ENCODE assay signal across 16 cellular contexts in the genomic region with DNA sequence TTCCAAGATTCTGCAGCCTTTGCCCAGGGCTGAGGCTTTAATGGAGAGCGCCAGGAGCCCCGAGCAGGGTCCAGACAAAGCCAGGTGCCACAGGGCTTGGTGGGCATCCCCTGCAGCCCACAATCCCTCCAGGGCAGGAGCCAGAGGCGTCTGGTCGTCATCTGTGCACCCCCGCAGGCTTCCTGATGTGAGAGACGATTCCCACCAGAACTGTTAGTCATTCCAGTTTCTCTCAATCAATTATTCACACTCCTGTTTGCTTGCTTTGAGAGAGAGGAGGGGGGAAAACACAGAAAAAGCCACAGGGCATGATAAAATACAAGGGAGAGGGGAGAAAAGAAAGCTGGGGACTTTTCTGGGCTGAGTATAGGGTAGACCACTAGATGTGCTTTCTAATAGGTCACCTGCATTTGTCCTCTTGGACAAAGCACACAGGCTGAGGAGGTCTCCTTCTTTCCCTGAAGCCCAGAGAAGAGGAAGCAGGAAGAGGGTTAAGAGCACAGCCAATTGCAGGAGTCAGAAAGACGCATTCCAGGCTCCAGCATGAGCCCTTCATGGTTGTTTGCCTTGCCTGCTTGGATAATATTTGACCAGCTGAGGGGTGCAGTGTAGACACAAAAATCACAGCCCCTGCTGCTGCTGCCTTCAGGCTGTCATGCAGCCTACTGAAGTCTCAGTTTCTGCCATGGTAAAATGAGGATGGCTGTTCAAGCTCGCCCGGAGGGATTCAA.
DNase-seq lines count a peak whose midpoint lies in the region; ATAC-seq, FAIRE-seq and TF ChIP-seq lines count a peak whose summit lies in the region.
"Had no signal": no experiment of that assay in that cellular context is flagged by ENCODE, and none has a peak within 500 bp of the region (broad histone marks: within the 10 kb centered on the region; RNA-seq: fewer than 3 reads in every experiment).

No MANE protein-coding gene starts in this region.

- no peaks in the 10 kb centered on the region for H3K9me1 ChIP-seq in endothelial cell of umbilical vein (replicated peaks; ENCODE audit: control insufficient read depth, extremely low read depth, insufficient read depth, low read length)

- no TSS peak for BruUV-seq in endothelial cell of umbilical vein (replicated peaks; lab: Mats Ljungman, UMichigan)

- no peak overlapping the region for H3K4me3 Mint-ChIP-seq in osteocyte (ENCODE audit: unreplicated experiment)
- no peak overlapping the region for H3K4me3 Mint-ChIP-seq in activated CD4-positive, alpha-beta T cell treated with anti-CD3 and anti-CD28 coated beads, Interleukin-2, amount 10 ng/mL, durations not matched to agents 7 days and 5 days
- H3K4me3 Mint-ChIP-seq: activated CD8-positive, alpha-beta T cell treated with anti-CD3 and anti-CD28 coated beads, Interleukin-2, amount 10 ng/mL, durations not matched to agents 7 days and 5 days; naive B cell had no signal

- peak overlapping the region; percentile 20 for H2AFZ ChIP-seq in endothelial cell of umbilical vein (ENCODE audit: low read depth, low read length)

- H3K27ac Mint-ChIP-seq in osteocyte (ENCODE audit: unreplicated experiment), result peak overlapping the region; percentile 58
- no peak overlapping the region for H3K27ac Mint-ChIP-seq in activated CD4-positive, alpha-beta T cell treated with anti-CD3 and anti-CD28 coated beads, Interleukin-2, amount 10 ng/mL, durations not matched to agents 7 days and 5 days
- H3K27ac Mint-ChIP-seq: activated CD8-positive, alpha-beta T cell treated with anti-CD3 and anti-CD28 coated beads, Interleukin-2, amount 10 ng/mL, durations not matched to agents 7 days and 5 days had no signal

- DNase-seq in NCI-H748 (lab: John Stamatoyannopoulos, UW; ENCODE audit: unreplicated experiment) (peak; percentile 90), endothelial cell of umbilical vein (ENCODE audit: low read depth, low spot score) (peak; percentile 52), osteocyte (ENCODE audit: extremely low spot score, unreplicated experiment) (no peak), OCI-M2 (lab: John Stamatoyannopoulos, UW; ENCODE audit: unreplicated experiment) (no peak), activated gamma-delta T cell treated with Interleukin-2 at 50 U/mL for 16 hours (no peak)
- no peak for DNase-seq in activated CD4-positive, alpha-beta T cell treated with anti-CD3 and anti-CD28 coated beads, Interleukin-2, amount 10 ng/mL, durations not matched to agents 7 days and 5 days
- DNase-seq: activated CD8-positive, alpha-beta T cell treated with anti-CD3 and anti-CD28 coated beads, Interleukin-2, amount 10 ng/mL, durations not matched to agents 7 days and 5 days; effector CD8-positive, alpha-beta T cell; Kasumi-1; naive B cell had no signal

- H3K27me3 ChIP-seq in endothelial cell of umbilical vein (ENCODE audit: control insufficient read depth in 2 of 2, insufficient read depth in 2 of 2, low read length in 2 of 2), result no peaks in the 10 kb centered on the region
- H3K27me3 ChIP-seq: BLaER1, gastroesophageal sphincter had no signal

- H3K9me3 ChIP-seq in HEK293 (ENCODE audit: control insufficient read depth, insufficient read depth, low read depth, low read length) (no peaks in the 10 kb centered on the region), endothelial cell of umbilical vein (replicated peaks; ENCODE audit: control insufficient read depth, insufficient read depth, low read length) (no peaks in the 10 kb centered on the region)
- H3K9me3 ChIP-seq: BLaER1, gastroesophageal sphincter had no signal

- CTCF ChIA-PET in HEK293 (lab: Yijun Ruan, JAX) (interaction anchor here (0.6 kb wide), 1 partner anchor 836 kb away, joined by 3 read pairs; no protein-coding TSS in a partner anchor), endothelial cell of umbilical vein (lab: Charles Lee) (interaction anchor here (0.7 to 1.2 kb wide), 3 partner anchors 15 to 199 kb away, joined by 3 read pairs; no protein-coding TSS in a partner anchor)
- CTCF ChIA-PET in activated CD4-positive, alpha-beta T cell treated with anti-CD3 and anti-CD28 coated beads, Interleukin-2, amount 10 ng/mL, durations not matched to agents 7 days and 5 days (lab: Charles Lee), result interaction anchor here (0.9 kb wide), 1 partner anchor 199 kb away, joined by 3 read pairs; no protein-coding TSS in a partner anchor

- H3K36me3 ChIP-seq in HEK293 (ENCODE audit: control insufficient read depth in 2 of 2, insufficient read depth in 1 of 2, low read length in 2 of 2), result no peaks in the 10 kb centered on the region
- no peaks in the 10 kb centered on the region for H3K36me3 ChIP-seq in endothelial cell of umbilical vein (ENCODE audit: control insufficient read depth in 2 of 2, extremely low read depth in 1 of 2, insufficient read depth in 2 of 2, low read length in 2 of 2)
- H3K36me3 ChIP-seq: BLaER1, gastroesophageal sphincter had no signal

- no peak overlapping the region for H3K4me2 ChIP-seq in endothelial cell of umbilical vein (ENCODE audit: insufficient read depth, low read length)
- H3K4me2 ChIP-seq: BLaER1 had no signal

- H3K4me1 ChIP-seq in HEK293 (ENCODE audit: control insufficient read depth, insufficient read depth, low read length) (no peaks in the 10 kb centered on the region), endothelial cell of umbilical vein (ENCODE audit: control insufficient read depth, extremely low read depth, insufficient read depth, low read length) (peaks cover 14% of the 10 kb centered on the region)
- H3K4me1 ChIP-seq: BLaER1 had no signal

- no peak for TF ChIP-seq POLR2A in endothelial cell of umbilical vein (IDR thresholded peaks at IDR 0.05; ENCODE audit: low read depth, low read length)

- H3K9me3 Mint-ChIP-seq in osteocyte (ENCODE audit: unreplicated experiment), result no peaks in the 10 kb centered on the region
- H3K9me3 Mint-ChIP-seq in activated CD4-positive, alpha-beta T cell treated with anti-CD3 and anti-CD28 coated beads, Interleukin-2, amount 10 ng/mL, durations not matched to agents 7 days and 5 days, result no peaks in the 10 kb centered on the region

- TF ChIP-seq CTCF in HEK293 (tag by site-specific recombination; IDR thresholded peaks at IDR 0.05) (no peak), endothelial cell of umbilical vein (IDR thresholded peaks at IDR 0.05; ENCODE audit: extremely low read depth in 1 of 2, insufficient read depth in 1 of 2, low read depth in 1 of 2, low read length in 2 of 2) (no peak), osteocyte (IDR thresholded peaks at IDR 0.05) (no peak)

- H4K20me1 ChIP-seq in endothelial cell of umbilical vein (replicated peaks; ENCODE audit: control insufficient read depth, extremely low read depth, insufficient read depth, low read length), result no peaks in the 10 kb centered on the region
- H4K20me1 ChIP-seq: BLaER1 had no signal

- dilution Hi-C loops in endothelial cell of umbilical vein (cut with MboI; ENCODE audit: extremely low pct_ligation_motif_present, low sequenced_read_pairs), result no loop called here

- H3K4me3 ChIP-seq in HEK293 (ENCODE audit: low read depth, low read length) (no peak overlapping the region), endothelial cell of umbilical vein (replicated peaks in 1 of 3; ENCODE audit: insufficient read depth in 1 of 3, low read depth in 1 of 3, low read length in 3 of 3) (no peak overlapping the region)
- H3K4me3 ChIP-seq: BLaER1, gastroesophageal sphincter had no signal

- FAIRE-seq in endothelial cell of umbilical vein (lab: Jason Lieb, UNC), result peak; percentile 50
- FAIRE-seq: keratinocyte had no signal

- intact Hi-C loops in endothelial cell of umbilical vein (cut with micrococcal nuclease), result no loop called here

- H3K4me1 Mint-ChIP-seq in osteocyte (ENCODE audit: unreplicated experiment), result peaks cover 70% of the 10 kb centered on the region
- H3K4me1 Mint-ChIP-seq in activated CD4-positive, alpha-beta T cell treated with anti-CD3 and anti-CD28 coated beads, Interleukin-2, amount 10 ng/mL, durations not matched to agents 7 days and 5 days, result no peaks in the 10 kb centered on the region
- H3K4me1 Mint-ChIP-seq: naive B cell had no signal

- no peaks in the 10 kb centered on the region for H3K27me3 Mint-ChIP-seq in osteocyte (ENCODE audit: unreplicated experiment)
- H3K27me3 Mint-ChIP-seq in activated CD4-positive, alpha-beta T cell treated with anti-CD3 and anti-CD28 coated beads, Interleukin-2, amount 10 ng/mL, durations not matched to agents 7 days and 5 days, result peaks cover 56% of the 10 kb centered on the region

- POLR2A ChIA-PET in HEK293 (lab: Yijun Ruan, JAX) (no interaction called here), endothelial cell of umbilical vein (lab: Charles Lee) (no interaction called here)
- POLR2A ChIA-PET in activated CD4-positive, alpha-beta T cell treated with anti-CD3 and anti-CD28 coated beads, Interleukin-2, amount 10 ng/mL, durations not matched to agents 7 days and 5 days (lab: Charles Lee), result no interaction called here

- no peak overlapping the region for H3K9ac ChIP-seq in endothelial cell of umbilical vein (replicated peaks; ENCODE audit: extremely low read depth, insufficient read depth, low read length)
- H3K9ac ChIP-seq: BLaER1 had no signal

- H3K79me2 ChIP-seq in endothelial cell of umbilical vein (ENCODE audit: control insufficient read depth, insufficient read depth, low read length), result no peaks in the 10 kb centered on the region

- no peak for ATAC-seq in HG03460 (IDR thresholded peaks at IDR 0.05; ENCODE audit: unreplicated experiment)
- ATAC-seq: activated CD8-positive, alpha-beta T cell treated with anti-CD3 and anti-CD28 coated beads, Interleukin-2, amount 10 ng/mL, durations not matched to agents 7 days and 5 days; gastroesophageal sphincter had no signal

- no peak overlapping the region for H3K27ac ChIP-seq in HEK293 (ENCODE audit: extremely low read depth, low read depth, low read length)
- H3K27ac ChIP-seq in endothelial cell of umbilical vein (ENCODE audit: insufficient read depth, low read depth, low read length), result no peak overlapping the region
- H3K27ac ChIP-seq: BLaER1, gastroesophageal sphincter, RWPE1 had no signal

- no peaks in the 10 kb centered on the region for H3K36me3 Mint-ChIP-seq in osteocyte (ENCODE audit: unreplicated experiment)
- H3K36me3 Mint-ChIP-seq in activated CD4-positive, alpha-beta T cell treated with anti-CD3 and anti-CD28 coated beads, Interleukin-2, amount 10 ng/mL, durations not matched to agents 7 days and 5 days (ENCODE audit: low read depth), result no peaks in the 10 kb centered on the region
- H3K36me3 Mint-ChIP-seq: naive B cell had no signal

TF ChIP-seq in HEK293, 187 proteins besides CTCF, POLR2A, EP300 and RAD21 (continues in another document):
- TF ChIP-seq ZNF37A (tag by site-specific recombination; IDR thresholded peaks at IDR 0.05), result no peak

TF ChIP-seq in endothelial cell of umbilical vein, 7 proteins besides CTCF, POLR2A, EP300 and RAD21 (continues in another document):
- no peak for TF ChIP-seq MAX (IDR thresholded peaks at IDR 0.05; ENCODE audit: insufficient read depth, insufficient read length)
- TF ChIP-seq POLR2AphosphoS5 (IDR thresholded peaks at IDR 0.05; ENCODE audit: insufficient read depth, low read depth, low read length), result no peak
- no peak for TF ChIP-seq FOS (IDR thresholded peaks at IDR 0.05; ENCODE audit: borderline replicate concordance, insufficient read depth, low read length)
- no peak for TF ChIP-seq EZH2 (IDR thresholded peaks at IDR 0.05; ENCODE audit: borderline replicate concordance, low read depth, low read length, severe bottlenecking)

Comparison
In these comparisons a context has a peak if more than half of its experiments do, and no peak if none do; other contexts are left out.
1. DNase-seq: peak in NCI-H748 (single experiment) and endothelial cell of umbilical vein (single experiment); none in osteocyte (single experiment), OCI-M2 (single experiment), activated CD4-positive, alpha-beta T cell treated with anti-CD3 and anti-CD28 coated beads, Interleukin-2, amount 10 ng/mL, durations not matched to agents 7 days and 5 days (single experiment) and activated gamma-delta T cell treated with Interleukin-2 at 50 U/mL for 16 hours (single experiment).